In the genomic region with DNA sequence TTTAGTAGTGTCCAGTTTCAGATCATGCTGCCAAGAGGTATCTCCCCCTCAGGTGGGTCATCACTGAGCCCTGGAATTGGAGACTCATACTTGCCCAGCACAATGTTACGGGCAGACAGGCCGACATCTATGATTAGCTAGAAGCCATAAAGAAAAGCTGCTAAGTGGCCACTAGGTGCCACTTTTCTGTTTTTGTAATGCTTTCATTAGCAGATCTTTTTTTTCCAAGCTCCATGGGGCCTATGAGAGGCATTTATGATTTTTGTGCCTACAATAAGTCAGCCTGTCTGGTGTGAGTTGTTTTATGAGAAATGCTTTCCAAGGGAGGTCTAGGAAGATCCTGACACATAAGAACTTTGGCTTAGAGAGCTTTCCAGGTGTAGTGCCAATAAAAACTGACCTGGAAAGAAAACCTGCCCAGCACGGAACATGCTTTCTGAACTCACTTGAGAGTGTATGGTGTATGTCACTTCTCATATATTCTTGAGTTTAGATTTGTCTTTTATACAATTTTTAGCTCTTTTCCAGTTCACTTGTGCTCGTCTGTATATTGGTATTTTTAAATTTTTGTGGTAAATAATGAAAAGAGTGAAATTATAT, we compare ENCODE assay signal across 9 cellular contexts. TPM values are rescaled to one million over a fixed set of nuclear protein-coding genes. Genes with fewer than 3 reads are reported as not detected.
A peak's percentile ranks its signal among the peaks of the same experiment; 100 is the strongest.
DNase-seq lines count a peak whose midpoint lies in the region; TF ChIP-seq lines count a peak whose summit lies in the region.
"Had no signal": no experiment of that assay in that cellular context is flagged by ENCODE, and none has a peak within 500 bp of the region (broad histone marks: within the 10 kb centered on the region; RNA-seq: fewer than 3 reads in every experiment).

No MANE protein-coding gene starts in this region.

- in situ Hi-C loops in G401 (cut with HindIII; ENCODE audit: low sequenced_read_pairs), result no loop called here

- H3K79me2 ChIP-seq in Karpas-422 (ENCODE audit: low read length) (no peaks in the 10 kb centered on the region), hepatocyte (no peaks in the 10 kb centered on the region)

- no peak for TF ChIP-seq EP300 in suprapubic skin (IDR thresholded peaks at IDR 0.05)

- H2AFZ ChIP-seq in Karpas-422 (ENCODE audit: low read length), result no peak overlapping the region
- no peak overlapping the region for H2AFZ ChIP-seq in hepatocyte

- TF ChIP-seq POLR2A in suprapubic skin (IDR thresholded peaks at IDR 0.05), result no peak

- H3K4me1 ChIP-seq in Karpas-422 (ENCODE audit: low read length) (no peaks in the 10 kb centered on the region), adipocyte (ENCODE audit: control insufficient read depth, insufficient read depth, low read length) (peaks cover 8% of the 10 kb centered on the region), hepatocyte (ENCODE audit: insufficient read depth) (no peaks in the 10 kb centered on the region), suprapubic skin (no peaks in the 10 kb centered on the region)

- H3K4me2 ChIP-seq in Karpas-422 (ENCODE audit: low read depth, low read length, poor library complexity, severe bottlenecking) (no peak overlapping the region), hepatocyte (no peak overlapping the region)

- H3K27ac ChIP-seq in Karpas-422 (ENCODE audit: low read length) (no peak overlapping the region), hepatocyte (no peak overlapping the region), suprapubic skin (no peak overlapping the region)
- H3K27ac ChIP-seq: skin epidermis had no signal

- no peaks in the 10 kb centered on the region for H3K9me2 ChIP-seq in Karpas-422 (replicated peaks; ENCODE audit: insufficient read depth, low read length)
- no peaks in the 10 kb centered on the region for H3K9me2 ChIP-seq in hepatocyte (replicated peaks; ENCODE audit: insufficient read depth)

- TF ChIP-seq CTCF in hepatocyte (IDR thresholded peaks at IDR 0.05; ENCODE audit: poor library complexity) (peak; percentile 56), suprapubic skin (IDR thresholded peaks at IDR 0.05) (peak in 1 of 2 donors; percentile 42)

- H3K9ac ChIP-seq in Karpas-422 (ENCODE audit: low read length) (no peak overlapping the region), adipocyte (ENCODE audit: low read length) (peak overlapping the region; percentile 40)

- DNase-seq in G401 (ENCODE audit: low spot score), result peak; percentile 28
- DNase-seq in Karpas-422, result peak; percentile 72
- peak; percentile 72 for DNase-seq in adipocyte (ENCODE audit: low read depth)
- peak; percentile 58 for DNase-seq in hepatocyte (ENCODE audit: low spot score)
- DNase-seq in stromal cell of bone marrow (ENCODE audit: low read depth), result peak; percentile 71
- DNase-seq in suprapubic skin (ENCODE audit: low spot score in 2 of 2), result no peak
- no peak for DNase-seq in activated naive CD4-positive, alpha-beta T cell treated with Interleukin-2 at 50 U/mL for 16 hours
- no peak for DNase-seq in NCI-H446 treated with DMSO at 0.1 percent for 48 hours (lab: John Stamatoyannopoulos, UW)

- H3K9me3 ChIP-seq in Karpas-422 (ENCODE audit: low read length) (no peaks in the 10 kb centered on the region), adipocyte (ENCODE audit: control insufficient read depth, low read length) (no peaks in the 10 kb centered on the region), hepatocyte (ENCODE audit: low read depth) (no peaks in the 10 kb centered on the region), suprapubic skin (no peaks in the 10 kb centered on the region)

- H4K20me1 ChIP-seq in Karpas-422 (ENCODE audit: insufficient read depth, low read depth, low read length) (no peaks in the 10 kb centered on the region), hepatocyte (ENCODE audit: insufficient read depth, poor library complexity, severe bottlenecking) (no peaks in the 10 kb centered on the region)

- H3K36me3 ChIP-seq in Karpas-422 (ENCODE audit: insufficient read depth, low read length), result no peaks in the 10 kb centered on the region
- H3K36me3 ChIP-seq in adipocyte (ENCODE audit: control insufficient read depth, insufficient read depth, low read length, severe bottlenecking), result no peaks in the 10 kb centered on the region
- H3K36me3 ChIP-seq in hepatocyte (replicated peaks; ENCODE audit: insufficient read depth, low read depth), result no peaks in the 10 kb centered on the region
- H3K36me3 ChIP-seq in suprapubic skin, result no peaks in the 10 kb centered on the region

- H3K4me3 ChIP-seq in Karpas-422 (ENCODE audit: low read length), result no peak overlapping the region
- no peak overlapping the region for H3K4me3 ChIP-seq in adipocyte (ENCODE audit: low read length)
- no peak overlapping the region for H3K4me3 ChIP-seq in hepatocyte
- H3K4me3 ChIP-seq in suprapubic skin, result no peak overlapping the region
- H3K4me3 ChIP-seq: skin epidermis had no signal

- WGBS in hepatocyte (ENCODE audit: low lambda C conversion rate, missing lambda C conversion rate), result 71% methylated on average over 4 of the region's 4 CpGs
- WGBS in suprapubic skin, result 50% methylated on average over 4 of the region's 4 CpGs

- H3K27me3 ChIP-seq in Karpas-422 (ENCODE audit: low read length) (no peaks in the 10 kb centered on the region), adipocyte (replicated peaks; ENCODE audit: control insufficient read depth, insufficient read depth, low read length) (no peaks in the 10 kb centered on the region), hepatocyte (no peaks in the 10 kb centered on the region), suprapubic skin (no peaks in the 10 kb centered on the region)

RNA-seq across cellular contexts. Expression of gene SMCO2, which starts 21.8 kb away (rescaled TPM):
- total RNA-seq in G401 (2014; rRNA removed; shearing (Covaris generic)), result not detected in 2 replicates
- not detected in 2 replicates for total RNA-seq in Karpas-422 (2014; rRNA removed; shearing (Covaris generic); ENCODE audit: low replicate concordance)
- total RNA-seq in hepatocyte (not detected in 2 replicates), suprapubic skin (1 to 10 TPM in 2 of 4 donors, under 1 TPM in 2; 0.53 to 1.7 (median 1.1) TPM)
- polyA plus RNA-seq in hepatocyte, result 0.43 TPM in 1 of 2 replicates, not detected in the other

Comparison
In these comparisons a context has a peak if more than half of its experiments do, and no peak if none do; other contexts are left out.
1. DNase-seq: peak in G401 (single experiment), Karpas-422 (single experiment), adipocyte (single experiment), hepatocyte (single experiment) and stromal cell of bone marrow (single experiment); none in suprapubic skin (0 of 2), activated naive CD4-positive, alpha-beta T cell treated with Interleukin-2 at 50 U/mL for 16 hours (single experiment) and NCI-H446 treated with DMSO at 0.1 percent for 48 hours (single experiment).